ENCODE assay signal across 19 cellular contexts in the genomic region with DNA sequence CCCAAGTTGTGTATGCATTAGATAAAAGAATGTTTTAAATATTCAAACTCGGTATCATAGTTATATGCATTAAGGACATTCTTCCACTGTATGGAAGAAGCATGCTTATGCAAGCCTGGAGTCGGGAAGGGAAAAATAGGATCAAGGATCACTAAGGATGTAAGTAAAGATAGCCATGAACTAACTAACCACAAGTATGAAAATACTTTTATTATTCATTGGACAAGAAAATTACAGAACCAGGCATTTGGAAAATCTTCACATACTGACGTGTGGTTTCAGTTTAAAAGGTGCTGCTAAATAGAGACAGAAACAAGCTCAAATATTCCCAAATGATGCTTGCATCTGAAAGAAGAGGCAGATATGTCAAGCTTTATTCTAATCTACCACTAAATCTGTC.
"Had no signal": no experiment of that assay in that cellular context is flagged by ENCODE, and none has a peak within 500 bp of the region (broad histone marks: within the 10 kb centered on the region; RNA-seq: fewer than 3 reads in every experiment).

No MANE protein-coding gene starts in this region.

- ATAC-seq: body of pancreas, gastrocnemius medialis, heart right ventricle, right lobe of liver had no signal

- H3K4me3 ChIP-seq: body of pancreas, gastrocnemius medialis, heart right ventricle, ovary, right lobe of liver, stomach, testis, upper lobe of left lung had no signal

- H3K27me3 ChIP-seq: body of pancreas, gastrocnemius medialis, ovary, right lobe of liver, stomach, testis, upper lobe of left lung had no signal

- DNase-seq: activated B cell treated with CpG ODN at 0.5 μM for 24 hours; activated CD4-positive, alpha-beta T cell treated with anti-CD3 and anti-CD28 coated beads, Interleukin-2, amount 10 ng/mL, durations not matched to agents 7 days and 5 days; activated CD8-positive, alpha-beta memory T cell treated with anti-CD3 and anti-CD28 coated beads, Interleukin-2, amount 50 U/mL, for 48 hours; activated gamma-delta T cell treated with Interleukin-2 at 50 U/mL for 16 hours; activated naive CD8-positive, alpha-beta T cell treated with anti-CD3 and anti-CD28 coated beads, Interleukin-2, amount 10 ng/mL, durations not matched to agents 7 days and 5 days; body of pancreas; central memory CD4-positive, alpha-beta T cell; cortex of kidney; effector memory CD4-positive, alpha-beta T cell; gastrocnemius medialis; heart right ventricle; islet precursor cell; ovary; right lobe of liver; stimulated activated CD4-positive, alpha-beta T cell treated with anti-CD3 and anti-CD28 coated beads, Interleukin-1b, Interleukin-23, amount 100 ng/mL, for 48 hours; stomach; SW 1271; testis; upper lobe of left lung had no signal

- H3K27ac ChIP-seq: body of pancreas, gastrocnemius medialis, heart right ventricle, ovary, right lobe of liver, stomach, testis, upper lobe of left lung had no signal

- H3K36me3 ChIP-seq: gastrocnemius medialis, heart right ventricle, ovary, right lobe of liver, stomach, upper lobe of left lung had no signal

- H3K4me1 ChIP-seq: body of pancreas, gastrocnemius medialis, right lobe of liver, stomach, testis, upper lobe of left lung had no signal

- H3K9me3 ChIP-seq: body of pancreas, gastrocnemius medialis, heart right ventricle, ovary, right lobe of liver, stomach, testis, upper lobe of left lung had no signal
